1 cellular context compared by ENCODE assay signal in genomic region chr6:136550330-136551071, GRCh38.
TF ChIP-seq lines count a peak whose summit lies in the region.

MAP7 (minus strand) TSS chr6:136550422; CDS start chr6:136550408, 14 bp downstream.

TF ChIP-seq in K562, 482 proteins besides CTCF, POLR2A, EP300 and RAD21 (continued from another document and continues in another):
- TF ChIP-seq ARNT (IDR thresholded peaks at IDR 0.05) (no peak), RNF2 (IDR thresholded peaks at IDR 0.05) (no peak), ZNF766 (CRISPR knock-in tag; conservative IDR thresholded peaks at IDR 0.05) (no peak), NUFIP1 (IDR thresholded peaks at IDR 0.05; ENCODE audit: partially characterized antibody) (no peak), ZNF124 (CRISPR knock-in tag; IDR thresholded peaks at IDR 0.05) (no peak), ZNF444 (CRISPR knock-in tag; IDR thresholded peaks at IDR 0.05) (no peak), ZNF668 (CRISPR knock-in tag; IDR thresholded peaks at IDR 0.05) (no peak), NR2C2 (CRISPR knock-in tag; IDR thresholded peaks at IDR 0.05) (no peak; the same call in 1 of the 2 replicates), NR2C2 (tag; IDR thresholded peaks at IDR 0.05) (peak; percentile 80), XRCC3 (IDR thresholded peaks at IDR 0.05) (no peak), TAF1 (IDR thresholded peaks at IDR 0.05; ENCODE audit: control insufficient read depth, extremely low read depth, insufficient read depth, low read length, severe bottlenecking) (no peak), HEY1 (CRISPR knock-in tag; IDR thresholded peaks at IDR 0.05; ENCODE audit: borderline replicate concordance) (no peak), CEBPZ (IDR thresholded peaks at IDR 0.05; ENCODE audit: borderline replicate concordance, low read depth, low read length) (no peak), VEZF1 (CRISPR knock-in tag; IDR thresholded peaks at IDR 0.05) (peak; percentile 60), MAFF (IDR thresholded peaks at IDR 0.05; ENCODE audit: low read length) (no peak), E2F5 (CRISPR knock-in tag; IDR thresholded peaks at IDR 0.05) (peak; percentile 63; the same call in 1 of the 2 replicates), PCBP2 (IDR thresholded peaks at IDR 0.05; ENCODE audit: low read depth, low read length, poor library complexity, severe bottlenecking) (no peak), CHCHD3 (CRISPR knock-in tag; IDR thresholded peaks at IDR 0.05) (no peak), ILK (tag; IDR thresholded peaks at IDR 0.05; ENCODE audit: borderline replicate concordance, low read depth) (no peak), CAMTA2 (CRISPR knock-in tag; conservative IDR thresholded peaks at IDR 0.05) (no peak), DNMT1 (IDR thresholded peaks at IDR 0.05) (no peak), ZBTB8A (IDR thresholded peaks at IDR 0.05; ENCODE audit: partially characterized antibody) (no peak), NCOR1 (IDR thresholded peaks at IDR 0.05) (no peak), EHMT2 (IDR thresholded peaks at IDR 0.05) (no peak), SP1 (CRISPR knock-in tag; IDR thresholded peaks at IDR 0.05) (peak; percentile 25; the same call in 1 of the 2 replicates), ID3 (CRISPR knock-in tag; IDR thresholded peaks at IDR 0.05) (no peak), ID3 (tag; IDR thresholded peaks at IDR 0.05) (peak; percentile 88), FOS (IDR thresholded peaks at IDR 0.05; ENCODE audit: extremely low read depth, insufficient read length) (no peak), PBX2 (CRISPR knock-in tag; IDR thresholded peaks at IDR 0.05; ENCODE audit: low read depth) (no peak), PBX2 (tag; conservative IDR thresholded peaks at IDR 0.05; ENCODE audit: low read depth) (no peak), XRCC5 (IDR thresholded peaks at IDR 0.05; ENCODE audit: low read depth, low read length) (peak; percentile 31; the same call in 1 of the 2 replicates), TCF7L2 (IDR thresholded peaks at IDR 0.05; ENCODE audit: low read depth, low read length) (no peak), KLF16 (IDR thresholded peaks at IDR 0.05) (0 out of 2 replicates have a peak, but pooled peaks have one; percentile 7), DMBX1 (CRISPR knock-in tag; IDR thresholded peaks at IDR 0.05; ENCODE audit: borderline replicate concordance) (0 out of 2 replicates have a peak, but pooled peaks have one; percentile 43), ATF4 (CRISPR knock-in tag; IDR thresholded peaks at IDR 0.05) (no peak), CEBPG (CRISPR knock-in tag; IDR thresholded peaks at IDR 0.05) (no peak), CEBPG (tag; conservative IDR thresholded peaks at IDR 0.05 in 1 of 2, IDR thresholded peaks at IDR 0.05 in 1 of 2) (no peak), SIN3A (IDR thresholded peaks at IDR 0.05; ENCODE audit: borderline replicate concordance in 2 of 2, control insufficient read depth in 1 of 2, low read depth in 2 of 2, low read length in 2 of 2) (peak in 1 of 2 experiments; percentile 14; a peak in 1 of 4 replicates), NR1H2 (CRISPR knock-in tag; IDR thresholded peaks at IDR 0.05) (0 out of 2 replicates have a peak, but pooled peaks have one; percentile 60), FOSL1 (tag; conservative IDR thresholded peaks at IDR 0.05) (0 out of 2 replicates have a peak, but pooled peaks have one; percentile 27), TFE3 (CRISPR knock-in tag; IDR thresholded peaks at IDR 0.05) (no peak), ZZZ3 (IDR thresholded peaks at IDR 0.05) (no peak), ZBTB34 (CRISPR knock-in tag; IDR thresholded peaks at IDR 0.05) (no peak), TOE1 (IDR thresholded peaks at IDR 0.05; ENCODE audit: borderline replicate concordance) (no peak), TOE1 (CRISPR knock-in tag; IDR thresholded peaks at IDR 0.05; ENCODE audit: borderline replicate concordance, low read depth) (no peak), SIRT6 (IDR thresholded peaks at IDR 0.05; ENCODE audit: low read depth, low read length) (no peak), MAZ (CRISPR knock-in tag; conservative IDR thresholded peaks at IDR 0.05 in 1 of 2, IDR thresholded peaks at IDR 0.05 in 1 of 2) (peak; percentile 71 to 96), TAF7 (tag; IDR thresholded peaks at IDR 0.05) (no peak), NBN (IDR thresholded peaks at IDR 0.05; ENCODE audit: low read depth) (no peak), KLF1 (tag; IDR thresholded peaks at IDR 0.05) (peak; percentile 75; the same call in 1 of the 2 replicates), ETS2 (tag; IDR thresholded peaks at IDR 0.05; ENCODE audit: borderline replicate concordance, poor library complexity, severe bottlenecking) (no peak), ADNP (tag; IDR thresholded peaks at IDR 0.05) (no peak), ZNF586 (CRISPR knock-in tag; conservative IDR thresholded peaks at IDR 0.05) (no peak), CC2D1A (IDR thresholded peaks at IDR 0.05) (no peak), ZNF408 (CRISPR knock-in tag; IDR thresholded peaks at IDR 0.05; ENCODE audit: low read depth) (no peak), POLR2G (IDR thresholded peaks at IDR 0.05; ENCODE audit: low read depth, low read length) (peak; percentile 79), FOXP4 (CRISPR knock-in tag; IDR thresholded peaks at IDR 0.05; ENCODE audit: borderline replicate concordance) (no peak), DEAF1 (CRISPR knock-in tag; IDR thresholded peaks at IDR 0.05) (peak; percentile 70)
